9 cellular contexts compared by ENCODE assay signal in the genomic region with DNA sequence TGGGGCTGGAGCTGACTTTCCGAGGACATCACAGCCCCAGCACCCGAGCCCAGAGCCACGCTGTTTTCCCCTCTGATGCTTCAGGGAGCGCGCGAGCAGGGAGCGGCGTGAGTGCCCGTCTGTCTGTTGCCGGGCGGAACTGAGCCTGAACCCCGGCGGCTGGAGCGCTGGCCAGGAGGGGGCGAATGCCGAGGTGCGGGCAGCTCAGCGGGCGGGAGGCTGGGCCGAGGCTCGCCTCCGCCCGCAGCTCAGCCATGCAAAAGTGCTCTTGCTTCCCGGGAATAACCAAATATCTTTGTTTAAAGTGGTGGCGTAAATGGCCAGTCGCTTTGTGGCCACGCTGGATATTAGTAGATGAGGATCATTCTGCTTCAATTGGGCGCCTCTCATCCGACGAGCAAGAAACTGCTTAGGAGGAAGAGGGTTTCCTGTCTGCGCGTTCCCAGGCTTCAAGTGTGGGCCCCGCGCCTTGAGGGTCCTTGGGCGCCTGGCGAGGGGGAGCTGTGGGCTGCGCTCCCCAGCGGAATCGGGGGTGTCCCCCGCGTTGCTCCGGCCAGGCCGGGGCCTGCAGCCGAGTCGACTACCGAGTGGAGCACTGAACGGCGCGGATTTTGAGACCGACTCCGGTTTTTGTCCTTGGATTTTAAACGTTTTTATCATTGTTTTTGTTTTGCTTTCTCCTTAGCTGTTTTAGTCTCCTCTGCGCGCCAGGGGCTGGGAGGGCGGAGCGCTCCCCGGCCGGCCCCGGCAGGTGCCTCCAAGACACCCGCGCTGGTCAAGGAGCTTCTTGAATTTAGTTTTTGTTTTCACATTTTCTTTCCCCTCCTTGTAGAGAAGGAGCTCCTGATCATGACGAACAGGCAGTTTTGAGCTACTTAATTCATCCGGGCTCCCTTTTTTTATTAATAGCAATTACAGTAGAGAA. TPM values are rescaled to one million over a fixed set of nuclear protein-coding genes. Genes with fewer than 3 reads are reported as not detected.
DNase-seq lines count a peak whose midpoint lies in the region; ATAC-seq and TF ChIP-seq lines count a peak whose summit lies in the region.
"Had no signal": no experiment of that assay in that cellular context is flagged by ENCODE, and none has a peak within 500 bp of the region (broad histone marks: within the 10 kb centered on the region; RNA-seq: fewer than 3 reads in every experiment).

No MANE protein-coding gene starts in this region.

- peaks cover 49% of the 10 kb centered on the region for H3K4me1 ChIP-seq in vagina

- H3K27ac ChIP-seq in vagina = no peak overlapping the region

- H3K27me3 ChIP-seq in vagina = peaks cover 20% of the 10 kb centered on the region

- intact Hi-C loops in vagina (cut with DNase I) = no loop called here

- no peaks in the 10 kb centered on the region for H3K9me3 ChIP-seq in vagina

- H3K36me3 ChIP-seq in vagina = no peaks in the 10 kb centered on the region

- H3K4me3 ChIP-seq in vagina = peak overlapping the region; percentile 0 to 30

- no peak for TF ChIP-seq CTCF in vagina (IDR thresholded peaks at IDR 0.05)

- in situ Hi-C loops in KBM-7 (cut with MboI; ENCODE audit: low pct_unique_long_range_greater_than_20kb, low sequenced_read_pairs) = no loop called here

- DNase-seq in EL (peak; percentile 53), KBM-7 (peak; percentile 47), T1000 (lab: John Stamatoyannopoulos, UW) (peak; percentile 26), iPS-NIHi7 (ENCODE audit: extremely low spot score) (peak; percentile 71), vagina (ENCODE audit: extremely low spot score in 2 of 2) (no peak)
- DNase-seq in stimulated activated naive CD4-positive, alpha-beta T cell treated with Interleukin-2 at 50 U/mL for 16 hours (lab: John Stamatoyannopoulos, UW) = no peak
- no peak for DNase-seq in stimulated activated CD4-positive, alpha-beta T cell treated with anti-CD3 and anti-CD28 coated beads, Interleukin-2, amount 100 ng/mL, for 48 hours

- no peak for TF ChIP-seq POLR2A in vagina (IDR thresholded peaks at IDR 0.05)

- no peak for ATAC-seq in GM18498 (IDR thresholded peaks at IDR 0.05; ENCODE audit: unreplicated experiment)

RNA-seq across cellular contexts. Expression of a gene that starts 0.8 kb away (rescaled TPM):
- total RNA-seq in vagina = not detected
- total RNA-seq: mononuclear cell had no signal

Comparison
In these comparisons a context has a peak if more than half of its experiments do, and no peak if none do; other contexts are left out.
1. DNase-seq: peak in EL (single experiment), KBM-7 (single experiment), T1000 (single experiment) and iPS-NIHi7 (single experiment); none in vagina (0 of 2), stimulated activated naive CD4-positive, alpha-beta T cell treated with Interleukin-2 at 50 U/mL for 16 hours (single experiment) and stimulated activated CD4-positive, alpha-beta T cell treated with anti-CD3 and anti-CD28 coated beads, Interleukin-2, amount 100 ng/mL, for 48 hours (0 of 2).